11 cellular contexts compared by ENCODE assay signal in genomic region chr10:101938316-101939272, GRCh38.
DNase-seq lines count a peak whose midpoint lies in the region; ATAC-seq, FAIRE-seq and TF ChIP-seq lines count a peak whose summit lies in the region.
"Had no signal": no experiment of that assay in that cellular context is flagged by ENCODE, and none has a peak within 500 bp of the region (broad histone marks: within the 10 kb centered on the region; RNA-seq: fewer than 3 reads in every experiment).

No MANE protein-coding gene starts in this region.

- H3K9ac ChIP-seq in astrocyte (ENCODE audit: low read length) = peak overlapping the region; percentile 15

- H3K27me3 ChIP-seq in astrocyte (ENCODE audit: insufficient read depth, low read length) = no peaks in the 10 kb centered on the region
- H3K27me3 ChIP-seq in kidney epithelial cell (ENCODE audit: control insufficient read depth, insufficient read depth, low read length) = no peaks in the 10 kb centered on the region

- peak overlapping the region; percentile 13 for H3K4me3 ChIP-seq in astrocyte (ENCODE audit: insufficient read depth, low read depth, low read length)
- no peak overlapping the region for H3K4me3 ChIP-seq in kidney epithelial cell (ENCODE audit: low read depth, low read length)

- peak overlapping the region; percentile 91 for H3K27ac Mint-ChIP-seq in astrocyte (ENCODE audit: unreplicated experiment)
- H3K27ac Mint-ChIP-seq: activated CD4-positive, alpha-beta memory T cell treated with anti-CD3 and anti-CD28 coated beads for 36 hours had no signal

- no peaks in the 10 kb centered on the region for H3K27me3 Mint-ChIP-seq in astrocyte (ENCODE audit: low read depth, unreplicated experiment)
- H3K27me3 Mint-ChIP-seq: activated CD4-positive, alpha-beta memory T cell treated with anti-CD3 and anti-CD28 coated beads for 36 hours had no signal

- TF ChIP-seq CTCF in astrocyte (IDR thresholded peaks at IDR 0.05; ENCODE audit: insufficient read depth, low read depth, low read length) (no peak), kidney epithelial cell (IDR thresholded peaks at IDR 0.05; ENCODE audit: insufficient read depth, low read length, poor library complexity, severe bottlenecking) (no peak)

- peaks cover 66% of the 10 kb centered on the region for H3K4me1 Mint-ChIP-seq in astrocyte (ENCODE audit: low read depth, unreplicated experiment)

- peaks cover 2% of the 10 kb centered on the region for H3K9me3 Mint-ChIP-seq in astrocyte (ENCODE audit: unreplicated experiment)
- H3K9me3 Mint-ChIP-seq: activated CD4-positive, alpha-beta memory T cell treated with anti-CD3 and anti-CD28 coated beads for 36 hours had no signal

- DNase-seq in HS-5 (ENCODE audit: low read depth) (peak; percentile 71), astrocyte (ENCODE audit: low read depth) (peak; percentile 96), kidney epithelial cell (ENCODE audit: low read depth) (peak; percentile 61), stromal cell of bone marrow (ENCODE audit: low read depth) (peak; percentile 64), NCI-H1105 treated with DMSO at 0.1 percent for 48 hours (lab: John Stamatoyannopoulos, UW) (no peak), activated gamma-delta T cell (lab: John Stamatoyannopoulos, UW) (no peak)
- DNase-seq: activated CD4-positive, alpha-beta memory T cell treated with anti-CD3 and anti-CD28 coated beads for 36 hours; NCI-H748 treated with DMSO at 0.1 percent for 48 hours; stimulated activated CD4-positive, alpha-beta T cell treated with anti-CD3 and anti-CD28 coated beads, Interleukin-12 subunit alpha, Interleukin-12 subunit beta, amount 100 ng/mL, for 4 hours had no signal

- peak overlapping the region; percentile 61 for H3K4me2 ChIP-seq in astrocyte (ENCODE audit: low read length)

- ATAC-seq in GM18907 (IDR thresholded peaks at IDR 0.05; ENCODE audit: unreplicated experiment) (no peak), HG02610 (IDR thresholded peaks at IDR 0.05; ENCODE audit: unreplicated experiment) (no peak)

- peaks cover 44% of the 10 kb centered on the region for H3K4me1 ChIP-seq in astrocyte (ENCODE audit: insufficient read depth, low read length)

- H3K79me2 ChIP-seq in astrocyte (ENCODE audit: insufficient read depth, low read length) = no peaks in the 10 kb centered on the region

- H3K36me3 Mint-ChIP-seq in astrocyte (ENCODE audit: low read depth, unreplicated experiment) = peaks cover 3% of the 10 kb centered on the region

- no peaks in the 10 kb centered on the region for H3K36me3 ChIP-seq in astrocyte (ENCODE audit: insufficient read depth, low read length)
- no peaks in the 10 kb centered on the region for H3K36me3 ChIP-seq in kidney epithelial cell (ENCODE audit: control insufficient read depth, insufficient read depth, low read length)

- peak overlapping the region; percentile 74 for H3K27ac ChIP-seq in astrocyte (ENCODE audit: low read depth, low read length)

- peak; percentile 93 for FAIRE-seq in astrocyte (lab: Jason Lieb, UNC)

- H3K9me3 ChIP-seq in astrocyte (ENCODE audit: insufficient read depth, low read depth, low read length) = no peaks in the 10 kb centered on the region

- no peaks in the 10 kb centered on the region for H4K20me1 ChIP-seq in astrocyte (ENCODE audit: insufficient read depth, low read length)

- no peak overlapping the region for H3K4me3 Mint-ChIP-seq in astrocyte (ENCODE audit: unreplicated experiment)
- H3K4me3 Mint-ChIP-seq: activated CD4-positive, alpha-beta memory T cell treated with anti-CD3 and anti-CD28 coated beads for 36 hours had no signal

- H2AFZ ChIP-seq in astrocyte (ENCODE audit: low read depth, low read length) = no peak overlapping the region

Comparison
In these comparisons a context has a peak if more than half of its experiments do, and no peak if none do; other contexts are left out.
1. DNase-seq: peak in HS-5 (single experiment), astrocyte (single experiment), kidney epithelial cell (single experiment) and stromal cell of bone marrow (single experiment); none in NCI-H1105 treated with DMSO at 0.1 percent for 48 hours (single experiment) and activated gamma-delta T cell (single experiment).